Comparison of ENCODE assay signal across 12 cellular contexts in genomic region chr22:38259370-38259769, GRCh38. TPM values are rescaled to one million over a fixed set of nuclear protein-coding genes. Genes with fewer than 3 reads are reported as not detected.
A peak's percentile ranks its signal among the peaks of the same experiment; 100 is the strongest.
DNase-seq lines count a peak whose midpoint lies in the region; ATAC-seq and TF ChIP-seq lines count a peak whose summit lies in the region.
"Had no signal": no experiment of that assay in that cellular context is flagged by ENCODE, and none has a peak within 500 bp of the region (broad histone marks: within the 10 kb centered on the region; RNA-seq: fewer than 3 reads in every experiment).

No MANE protein-coding gene starts in this region.

- no peak overlapping the region for H2BK12ac ChIP-seq in neuronal stem cell (ENCODE audit: low read length)

- no peak overlapping the region for H3K4me3 ChIP-seq in BLaER1
- no peak overlapping the region for H3K4me3 ChIP-seq in MM.1S (ENCODE audit: low read length)
- no peak overlapping the region for H3K4me3 ChIP-seq in endodermal cell (ENCODE audit: low read length)
- H3K4me3 ChIP-seq in neuronal stem cell (ENCODE audit: low read length in 2 of 2) = no peak overlapping the region
- H3K4me3 ChIP-seq: SJCRH30 had no signal

- no peaks in the 10 kb centered on the region for H3K27me3 Mint-ChIP-seq in endodermal cell (ENCODE audit: insufficient read depth)
- H3K27me3 Mint-ChIP-seq in naive thymus-derived CD8-positive, alpha-beta T cell = no peaks in the 10 kb centered on the region

- WGBS in endodermal cell (ENCODE audit: insufficient coverage in 1 of 2, insufficient read length in 1 of 2), 2 experiments = 96 to 98% methylated on average over 7 to 8 of the region's 8 CpGs
- 100% methylated on average over 1 of the region's 8 CpGs; no CpG with 5 or more reads in 1 of the 2 donors for WGBS in neuronal stem cell (ENCODE audit: extremely low coverage in 2 of 2, insufficient read length in 2 of 2, insufficient replicate concordance in 1 of 2), 2 donors

- H4K20me1 ChIP-seq in BLaER1 (peaks cover 77% of the 10 kb centered on the region), MM.1S (ENCODE audit: insufficient read depth, low read length) (no peaks in the 10 kb centered on the region)

- H3K79me1 ChIP-seq in neuronal stem cell (ENCODE audit: low read depth, low read length) = peaks cover 7% of the 10 kb centered on the region

- H4K91ac ChIP-seq in neuronal stem cell (ENCODE audit: low read depth, low read length, poor library complexity) = no peak overlapping the region

- H3K27me3 ChIP-seq in BLaER1 (no peaks in the 10 kb centered on the region), MM.1S (replicated peaks; ENCODE audit: insufficient read depth, low read length) (no peaks in the 10 kb centered on the region), endodermal cell (ENCODE audit: control insufficient read depth, insufficient read depth, low read length, poor library complexity, severe bottlenecking) (no peaks in the 10 kb centered on the region), neuronal stem cell (ENCODE audit: control insufficient read depth in 3 of 3, insufficient read depth in 3 of 3, low read depth in 1 of 3, low read length in 3 of 3) (no peaks in the 10 kb centered on the region)
- H3K27me3 ChIP-seq: SJCRH30 had no signal

- H3K36me3 ChIP-seq in BLaER1 (peaks cover 18% of the 10 kb centered on the region), MM.1S (replicated peaks; ENCODE audit: insufficient read depth, low read length) (no peaks in the 10 kb centered on the region), endodermal cell (ENCODE audit: control insufficient read depth, insufficient read depth, low read length) (peaks cover 10% of the 10 kb centered on the region), neuronal stem cell (replicated peaks in 1 of 2; ENCODE audit: control insufficient read depth in 2 of 2, insufficient read depth in 2 of 2, low read length in 2 of 2) (peaks cover 3% of the 10 kb centered on the region in 2 donors)
- H3K36me3 ChIP-seq: SJCRH30 had no signal

- H2BK5ac ChIP-seq in neuronal stem cell (ENCODE audit: low read length) = no peak overlapping the region

- H2BK15ac ChIP-seq in neuronal stem cell (ENCODE audit: low read length) = no peak overlapping the region

- no peaks in the 10 kb centered on the region for H3K9me2 ChIP-seq in MM.1S (replicated peaks; ENCODE audit: insufficient read depth, low read length)

- no peak overlapping the region for H3K14ac ChIP-seq in neuronal stem cell (ENCODE audit: low read length)

- no peak overlapping the region for H3K4me3 Mint-ChIP-seq in endodermal cell
- no peak overlapping the region for H3K4me3 Mint-ChIP-seq in naive thymus-derived CD8-positive, alpha-beta T cell

- no peak overlapping the region for H4K8ac ChIP-seq in neuronal stem cell (ENCODE audit: low read depth, low read length)

- ATAC-seq in naive thymus-derived CD8-positive, alpha-beta T cell = no peak
- no peak for ATAC-seq in GM21381 (IDR thresholded peaks at IDR 0.05; ENCODE audit: unreplicated experiment)

- no peaks in the 10 kb centered on the region for H3K9me3 Mint-ChIP-seq in endodermal cell
- H3K9me3 Mint-ChIP-seq in naive thymus-derived CD8-positive, alpha-beta T cell = no peaks in the 10 kb centered on the region

- peaks cover 94% of the 10 kb centered on the region for H3K79me2 ChIP-seq in MM.1S (ENCODE audit: low read length)

- H3K27ac ChIP-seq in BLaER1 = no peak overlapping the region
- H3K27ac ChIP-seq in MM.1S (ENCODE audit: low read length) = peak overlapping the region; percentile 98; the same call in 1 of the 2 replicates
- H3K27ac ChIP-seq in endodermal cell (ENCODE audit: low read depth, low read length) = no peak overlapping the region
- no peak overlapping the region for H3K27ac ChIP-seq in neuronal stem cell (replicated peaks; ENCODE audit: low read length)
- H3K27ac ChIP-seq: SJCRH30 had no signal

- H3K36me3 Mint-ChIP-seq in endodermal cell (ENCODE audit: low read depth) = peaks cover 14% of the 10 kb centered on the region
- peaks cover 0 to 18% (median 0%) of the 10 kb centered on the region in 3 donors for H3K36me3 Mint-ChIP-seq in naive thymus-derived CD8-positive, alpha-beta T cell

- no peak overlapping the region for H2BK120ac ChIP-seq in neuronal stem cell (ENCODE audit: low read depth, low read length)

- H3K4ac ChIP-seq in neuronal stem cell (ENCODE audit: low read length) = no peak overlapping the region

- H3K4me1 ChIP-seq in BLaER1 = peaks cover 49% of the 10 kb centered on the region
- peaks cover 43% of the 10 kb centered on the region for H3K4me1 ChIP-seq in MM.1S (ENCODE audit: low read length)
- peaks cover 3% of the 10 kb centered on the region for H3K4me1 ChIP-seq in endodermal cell (ENCODE audit: control insufficient read depth, insufficient read depth, low read length)
- H3K4me1 ChIP-seq in neuronal stem cell (ENCODE audit: control insufficient read depth in 2 of 2, insufficient read depth in 1 of 2, low read depth in 1 of 2, low read length in 2 of 2) = peaks cover 25 to 28% of the 10 kb centered on the region in 2 donors

- H3K4me2 ChIP-seq in BLaER1 (peak overlapping the region; percentile 29), MM.1S (ENCODE audit: low read depth, low read length) (no peak overlapping the region), neuronal stem cell (ENCODE audit: insufficient read depth, low read length, poor library complexity, severe bottlenecking) (no peak overlapping the region)

- peak overlapping the region; percentile 13 for H3K18ac ChIP-seq in neuronal stem cell (ENCODE audit: low read length)

- no peak overlapping the region for H3K9ac ChIP-seq in BLaER1
- no peak overlapping the region for H3K9ac ChIP-seq in MM.1S (ENCODE audit: low read length)
- no peak overlapping the region for H3K9ac ChIP-seq in endodermal cell (ENCODE audit: extremely low read depth, low read length, poor library complexity, severe bottlenecking)
- no peak overlapping the region for H3K9ac ChIP-seq in neuronal stem cell (ENCODE audit: low read depth, low read length, poor library complexity)

- POLR2A ChIA-PET in naive thymus-derived CD8-positive, alpha-beta T cell (lab: Charles Lee) = no interaction called here

- H2AFZ ChIP-seq in MM.1S (ENCODE audit: low read length) = no peak overlapping the region
- H2AFZ ChIP-seq in neuronal stem cell (ENCODE audit: low read length) = no peak overlapping the region

- peak overlapping the region; percentile 52 for H3K27ac Mint-ChIP-seq in endodermal cell
- H3K27ac Mint-ChIP-seq in naive thymus-derived CD8-positive, alpha-beta T cell = no peak overlapping the region

- peaks cover 22% of the 10 kb centered on the region for H3K4me1 Mint-ChIP-seq in endodermal cell
- H3K4me1 Mint-ChIP-seq in naive thymus-derived CD8-positive, alpha-beta T cell = peaks cover 21 to 46% (median 29%) of the 10 kb centered on the region in 4 donors

- H2AK5ac ChIP-seq in neuronal stem cell (ENCODE audit: low read depth, low read length) = peak overlapping the region; percentile 81

- DNase-seq in MM.1S (no peak), endodermal cell (no peak), neuronal stem cell (ENCODE audit: low spot score) (no peak), NCI-H187 (lab: John Stamatoyannopoulos, UW) (no peak)
- DNase-seq in stimulated activated CD4-positive, alpha-beta T cell treated with anti-CD3 and anti-CD28 coated beads, Interleukin-1b, Interleukin-23, amount 100 ng/mL, for 48 hours = no peak
- no peak for DNase-seq in naive thymus-derived CD8-positive, alpha-beta T cell
- DNase-seq: activated T-cell treated with anti-CD3 and anti-CD28 coated beads, Interleukin-2, amount 50 U/mL, for 1 hour; NCI-H2227 treated with DMSO at 0.1 percent for 48 hours; SJCRH30; small intestine had no signal

- H3K9me3 ChIP-seq in BLaER1 (no peaks in the 10 kb centered on the region), MM.1S (replicated peaks; ENCODE audit: insufficient read depth, low read length) (no peaks in the 10 kb centered on the region), endodermal cell (ENCODE audit: control insufficient read depth, low read length) (no peaks in the 10 kb centered on the region), neuronal stem cell (replicated peaks in 1 of 2; ENCODE audit: control insufficient read depth in 2 of 2, insufficient read depth in 1 of 2, low read depth in 1 of 2, low read length in 2 of 2) (no peaks in the 10 kb centered on the region)
- H3K9me3 ChIP-seq: SJCRH30 had no signal

- H3K23ac ChIP-seq in neuronal stem cell (ENCODE audit: low read depth, low read length, poor library complexity) = no peak overlapping the region

- TF ChIP-seq CTCF in MM.1S (IDR thresholded peaks at IDR 0.05; ENCODE audit: low read length) (no peak), endodermal cell (conservative IDR thresholded peaks at IDR 0.05) (no peak)

- H3F3A ChIP-seq in MM.1S (ENCODE audit: insufficient read depth, low read length) = peaks cover 31% of the 10 kb centered on the region

RNA-seq across cellular contexts. Expression of gene TMEM184B, which starts 13.4 kb away (rescaled TPM):
- total RNA-seq in endodermal cell = 10 to 100 TPM; 55.4 to 57.6 TPM
- 56.1 TPM for polyA plus RNA-seq in endodermal cell (2013, experiment 1 of 2)
- polyA plus RNA-seq in endodermal cell (2013, experiment 2 of 2) = 47.2 TPM
- 50.9 TPM for polyA plus RNA-seq in neuronal stem cell (2013, experiment 1 of 2)
- 51.3 TPM for polyA plus RNA-seq in neuronal stem cell (2013, experiment 2 of 2)
- 10 to 100 TPM; 25.5 to 26.8 TPM for total RNA-seq in naive thymus-derived CD8-positive, alpha-beta T cell
- polyA plus RNA-seq in naive thymus-derived CD8-positive, alpha-beta T cell = 10 to 100 TPM in 1 of 3 donors, 1 to 10 TPM in 2; 5.1 to 13.0 (median 5.4) TPM

RNA-seq across cellular contexts. Expression of gene MAFF, which starts 57.6 kb away (rescaled TPM):
- 1 to 10 TPM; 4.7 to 5.5 TPM for total RNA-seq in endodermal cell
- 6.1 TPM for polyA plus RNA-seq in endodermal cell (2013, experiment 1 of 2)
- 5.5 TPM for polyA plus RNA-seq in endodermal cell (2013, experiment 2 of 2)
- 4.0 TPM for polyA plus RNA-seq in neuronal stem cell (2013, experiment 1 of 2)
- polyA plus RNA-seq in neuronal stem cell (2013, experiment 2 of 2) = 4.3 TPM
- 1 to 10 TPM; 5.5 to 6.2 TPM for total RNA-seq in naive thymus-derived CD8-positive, alpha-beta T cell
- 1 to 10 TPM; 2.6 to 3.3 (median 3.0) TPM for polyA plus RNA-seq in naive thymus-derived CD8-positive, alpha-beta T cell

RNA-seq across cellular contexts. Expression of gene CSNK1E, which starts 57.9 kb away (rescaled TPM):
- total RNA-seq in endodermal cell = 100 to 1,000 TPM; 224 to 229 TPM
- polyA plus RNA-seq in endodermal cell (2013, experiment 1 of 2) = 167 TPM
- 148 TPM for polyA plus RNA-seq in endodermal cell (2013, experiment 2 of 2)
- 224 TPM for polyA plus RNA-seq in neuronal stem cell (2013, experiment 1 of 2)
- 229 TPM for polyA plus RNA-seq in neuronal stem cell (2013, experiment 2 of 2)
- total RNA-seq in naive thymus-derived CD8-positive, alpha-beta T cell = 100 to 1,000 TPM; 113 to 116 TPM
- 10 to 100 TPM in 2 of 3 donors, 1 to 10 TPM in 1; 9.1 to 16.1 (median 15.0) TPM for polyA plus RNA-seq in naive thymus-derived CD8-positive, alpha-beta T cell
